ENCODE assay signal across 8 cellular contexts in the genomic region with DNA sequence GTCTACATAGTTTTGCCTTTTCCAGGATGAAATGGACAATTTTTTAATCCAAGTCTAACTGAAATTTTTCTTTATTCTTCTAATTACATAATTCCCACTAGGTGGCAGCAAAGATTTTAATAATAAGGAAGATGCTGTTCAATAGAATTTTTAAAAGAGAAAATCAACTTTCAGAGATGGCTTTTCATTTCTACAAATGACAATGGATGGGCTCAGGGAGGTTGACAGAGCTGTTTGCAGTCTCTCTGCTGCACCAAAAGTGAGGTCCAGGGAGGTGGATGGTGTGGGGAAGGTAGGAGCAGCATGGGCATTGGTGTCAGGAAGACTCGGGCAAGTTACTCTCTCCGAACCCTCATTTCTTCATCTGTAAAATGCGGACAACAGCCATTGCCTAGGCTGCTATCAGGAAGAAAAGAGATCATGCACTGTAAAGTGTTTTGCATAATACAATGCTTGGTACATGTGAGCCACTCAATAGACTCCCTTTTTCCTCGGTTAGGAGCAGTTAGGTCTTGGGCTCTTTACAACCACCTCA.
DNase-seq lines count a peak whose midpoint lies in the region; ATAC-seq, FAIRE-seq and TF ChIP-seq lines count a peak whose summit lies in the region.

No MANE protein-coding gene starts in this region.

- no peaks in the 10 kb centered on the region for H3K27me3 ChIP-seq in Peyer's patch
- H3K27me3 ChIP-seq in pancreas, result no peaks in the 10 kb centered on the region

- H3K4me1 ChIP-seq in Peyer's patch (peaks cover 0 to 16% (median 0%) of the 10 kb centered on the region in 4 donors), pancreas (peaks cover 0 to 10% (median 10%) of the 10 kb centered on the region in 3 donors)

- 31 to 45% methylated on average over 4 of the region's 4 CpGs for WGBS in pancreas, 2 donors

- TF ChIP-seq CTCF in Peyer's patch (IDR thresholded peaks at IDR 0.05), result peak in 5 of 6 experiments; percentile 35 to 62 (median 60)
- peak; percentile 14 to 41 (median 27) for TF ChIP-seq CTCF in pancreas (IDR thresholded peaks at IDR 0.05)

- peak; percentile 68 for DNase-seq in ACHN
- peak; percentile 19 for DNase-seq in H4 (ENCODE audit: low spot score)
- DNase-seq in Peyer's patch, result no peak
- DNase-seq in pancreas, result no peak
- DNase-seq in stimulated activated CD4-positive, alpha-beta T cell treated with anti-CD3 and anti-CD28 coated beads, Interleukin-12 subunit alpha, Interleukin-12 subunit beta, amount 100 ng/mL, for 4 hours, result no peak
- DNase-seq in activated CD8-positive, alpha-beta memory T cell treated with anti-CD3 and anti-CD28 coated beads, Interleukin-2, amount 50 U/mL, for 48 hours, result no peak

- ATAC-seq in esophagus mucosa, result peak; percentile 9
- peak; percentile 50 to 64 (median 53) for ATAC-seq in pancreas
- ATAC-seq in GM19467 (IDR thresholded peaks at IDR 0.05; ENCODE audit: unreplicated experiment), result no peak

- H3K27ac ChIP-seq in Peyer's patch (peak overlapping the region; percentile 3 to 41 (median 18)), pancreas (peak overlapping the region in 2 of 4 donors; percentile 24 to 64)

- no peaks in the 10 kb centered on the region for H3K36me3 ChIP-seq in Peyer's patch
- no peaks in the 10 kb centered on the region for H3K36me3 ChIP-seq in pancreas

- intact Hi-C loops in pancreas (cut with DNase I), result loop anchor here in 2 of 3 donors (10.0 kb wide), 2 partner anchors 144 to 154 kb away; no protein-coding TSS in a partner anchor

- TF ChIP-seq POLR2A in Peyer's patch (IDR thresholded peaks at IDR 0.05), result no peak

- H3K9me3 ChIP-seq in Peyer's patch (no peaks in the 10 kb centered on the region), pancreas (no peaks in the 10 kb centered on the region)

- peak overlapping the region in 2 of 4 donors; percentile 8 to 16 for H3K4me3 ChIP-seq in Peyer's patch
- peak overlapping the region in 1 of 4 donors; percentile 11 for H3K4me3 ChIP-seq in pancreas

- peak; percentile 81 for FAIRE-seq in pancreas (lab: Jason Lieb, UNC)

- in situ Hi-C loops in ACHN (cut with HindIII; ENCODE audit: low pct_ligation_motif_present, low pct_unique_long_range_greater_than_20kb, low sequenced_read_pairs), result no loop called here

Comparison
In these comparisons a context has a peak if more than half of its experiments do, and no peak if none do; other contexts are left out.
1. DNase-seq: peak in ACHN (single experiment) and H4 (single experiment); none in Peyer's patch (0 of 3), pancreas (0 of 6), stimulated activated CD4-positive, alpha-beta T cell treated with anti-CD3 and anti-CD28 coated beads, Interleukin-12 subunit alpha, Interleukin-12 subunit beta, amount 100 ng/mL, for 4 hours (single experiment) and activated CD8-positive, alpha-beta memory T cell treated with anti-CD3 and anti-CD28 coated beads, Interleukin-2, amount 50 U/mL, for 48 hours (single experiment).